9 cellular contexts compared by ENCODE assay signal in genomic region chr17:80780381-80781187, GRCh38.
DNase-seq lines count a peak whose midpoint lies in the region; ATAC-seq, FAIRE-seq and TF ChIP-seq lines count a peak whose summit lies in the region.
"Had no signal": no experiment of that assay in that cellular context is flagged by ENCODE, and none has a peak within 500 bp of the region (broad histone marks: within the 10 kb centered on the region; RNA-seq: fewer than 3 reads in every experiment).

No MANE protein-coding gene starts in this region.

- no peak for TF ChIP-seq CTCF in neural crest cell (conservative IDR thresholded peaks at IDR 0.05)

- no peak for TF ChIP-seq POLR2A in GM12892 (IDR thresholded peaks at IDR 0.05; ENCODE audit: low read depth, low read length)

- peak; percentile 73 for ATAC-seq in HG02938 (IDR thresholded peaks at IDR 0.05; ENCODE audit: unreplicated experiment)

- peak overlapping the region; percentile 92 for H3K27ac Mint-ChIP-seq in activated T-cell treated with anti-CD3 and anti-CD28 coated beads, Interleukin-2, amount 50 U/mL, for 24 hours
- H3K27ac Mint-ChIP-seq in neural crest cell (ENCODE audit: unreplicated experiment), result peak overlapping the region; percentile 22

- DNase-seq in GM12892 (ENCODE audit: insufficient read length) (peak; percentile 61), neural crest cell (ENCODE audit: low read depth, low spot score) (no peak), midbrain (lab: John Stamatoyannopoulos, UW) (no peak), NCI-H1694 treated with DMSO at 0.1 percent for 48 hours (lab: John Stamatoyannopoulos, UW) (no peak), cerebellar cortex (ENCODE audit: low spot score) (no peak), activated gamma-delta T cell treated with Interleukin-2 at 50 U/mL for 16 hours (no peak)
- DNase-seq in activated T-cell treated with anti-CD3 and anti-CD28 coated beads, Interleukin-2, amount 50 U/mL, for 24 hours, result peak; percentile 54

- peaks cover 52% of the 10 kb centered on the region for H3K36me3 Mint-ChIP-seq in activated T-cell treated with anti-CD3 and anti-CD28 coated beads, Interleukin-2, amount 50 U/mL, for 24 hours (ENCODE audit: low read depth)
- H3K36me3 Mint-ChIP-seq in neural crest cell (ENCODE audit: low read depth), result peaks cover 3% of the 10 kb centered on the region

- peaks cover 79% of the 10 kb centered on the region for H3K4me1 Mint-ChIP-seq in activated T-cell treated with anti-CD3 and anti-CD28 coated beads, Interleukin-2, amount 50 U/mL, for 24 hours (ENCODE audit: low read depth)
- H3K4me1 Mint-ChIP-seq in neural crest cell, result peaks cover 33% of the 10 kb centered on the region

- H3K27me3 Mint-ChIP-seq in activated T-cell treated with anti-CD3 and anti-CD28 coated beads, Interleukin-2, amount 50 U/mL, for 24 hours, result no peaks in the 10 kb centered on the region
- no peaks in the 10 kb centered on the region for H3K27me3 Mint-ChIP-seq in neural crest cell (ENCODE audit: low read depth)

- peak overlapping the region; percentile 54 for H3K4me3 Mint-ChIP-seq in activated T-cell treated with anti-CD3 and anti-CD28 coated beads, Interleukin-2, amount 50 U/mL, for 24 hours
- peak overlapping the region; percentile 32 for H3K4me3 Mint-ChIP-seq in neural crest cell

- no peaks in the 10 kb centered on the region for H3K9me3 Mint-ChIP-seq in activated T-cell treated with anti-CD3 and anti-CD28 coated beads, Interleukin-2, amount 50 U/mL, for 24 hours
- no peaks in the 10 kb centered on the region for H3K9me3 Mint-ChIP-seq in neural crest cell

- FAIRE-seq in GM12892 (lab: Jason Lieb, UNC), result peak; percentile 91
- FAIRE-seq: bronchial epithelial cell had no signal

Comparison
In these comparisons a context has a peak if more than half of its experiments do, and no peak if none do; other contexts are left out.
1. DNase-seq: peak in GM12892 (single experiment) and activated T-cell treated with anti-CD3 and anti-CD28 coated beads, Interleukin-2, amount 50 U/mL, for 24 hours (single experiment); none in neural crest cell (single experiment), midbrain (single experiment), NCI-H1694 treated with DMSO at 0.1 percent for 48 hours (single experiment), cerebellar cortex (single experiment) and activated gamma-delta T cell treated with Interleukin-2 at 50 U/mL for 16 hours (single experiment).